8 cellular contexts compared by ENCODE assay signal in genomic region chr22:21712751-21713427, GRCh38. TPM values are rescaled to one million over a fixed set of nuclear protein-coding genes. Genes with fewer than 3 reads are reported as not detected.
A peak's percentile ranks its signal among the peaks of the same experiment; 100 is the strongest.
DNase-seq lines count a peak whose midpoint lies in the region; ATAC-seq and TF ChIP-seq lines count a peak whose summit lies in the region.

No MANE protein-coding gene starts in this region.

- H3K4me3 ChIP-seq in adipocyte (ENCODE audit: low read length) (peak overlapping the region; percentile 68), psoas muscle (no peak overlapping the region)

- TF ChIP-seq CTCF in Calu3 (IDR thresholded peaks at IDR 0.05; ENCODE audit: unreplicated experiment) (peak; percentile 79), psoas muscle (IDR thresholded peaks at IDR 0.05) (peak; percentile 74)

- H3K4me3 Mint-ChIP-seq in Calu3 (ENCODE audit: low read depth, unreplicated experiment): peak overlapping the region; percentile 32

- ATAC-seq in psoas muscle: peak; percentile 58 to 86 (median 78)
- no peak for ATAC-seq in GM21576 (IDR thresholded peaks at IDR 0.05; ENCODE audit: unreplicated experiment)
- no peak for ATAC-seq in GM18873 (IDR thresholded peaks at IDR 0.05; ENCODE audit: low FRiP score, unreplicated experiment)

- intact Hi-C loops in Calu3 (cut with micrococcal nuclease; ENCODE audit: unreplicated experiment) (loop anchor here (2.0 kb wide), 2 partner anchors 226 to 240 kb away; partner anchors contain the start of gene PPM1F), cardiac septum (cut with DNase I) (loop anchor here (1.0 to 10.0 kb wide), 2 partner anchors 52 to 225 kb away; no protein-coding TSS in a partner anchor), psoas muscle (cut with DNase I) (loop anchor here (2.0 to 5.0 kb wide), 4 partner anchors 154 to 240 kb away; partner anchors contain the start of genes PPM1F (in 2 of the 2) and MAPK1 (in 1 of the 2))

- H3K4me1 ChIP-seq in adipocyte (ENCODE audit: control insufficient read depth, insufficient read depth, low read length) (peaks cover 5% of the 10 kb centered on the region), psoas muscle (peaks cover 42% of the 10 kb centered on the region)

- H3K27me3 Mint-ChIP-seq in Calu3 (ENCODE audit: unreplicated experiment): no peaks in the 10 kb centered on the region

- H3K36me3 Mint-ChIP-seq in Calu3 (ENCODE audit: insufficient read depth, unreplicated experiment): no peaks in the 10 kb centered on the region

- no peak overlapping the region for H3K27ac Mint-ChIP-seq in Calu3 (ENCODE audit: unreplicated experiment)

- H3K27me3 ChIP-seq in adipocyte (replicated peaks; ENCODE audit: control insufficient read depth, insufficient read depth, low read length): no peaks in the 10 kb centered on the region
- no peaks in the 10 kb centered on the region for H3K27me3 ChIP-seq in psoas muscle (ENCODE audit: insufficient read depth in 3 of 3, low read length in 2 of 3)

- peak overlapping the region; percentile 83 for H3K27ac ChIP-seq in psoas muscle

- peaks cover 10% of the 10 kb centered on the region for H3K4me1 Mint-ChIP-seq in Calu3 (ENCODE audit: low read depth, unreplicated experiment)

- in situ Hi-C loops in SK-MEL-5 (cut with HindIII; ENCODE audit: low pct_unique_long_range_greater_than_20kb, low sequenced_read_pairs): loop anchor here (25.0 kb wide), 1 partner anchor 224 kb away; no protein-coding TSS in a partner anchor

- no TSS peak for BruUV-seq in Calu3 (replicated peaks; lab: Mats Ljungman, UMichigan)

- peak overlapping the region; percentile 46 for H3K9ac ChIP-seq in adipocyte (ENCODE audit: low read length)

- H3K9me3 ChIP-seq in adipocyte (ENCODE audit: control insufficient read depth, low read length): no peaks in the 10 kb centered on the region
- H3K9me3 ChIP-seq in psoas muscle: no peaks in the 10 kb centered on the region

- 11 to 21% (median 12%) methylated on average over 14 of the region's 14 CpGs for whole genome bisulfite sequencing in psoas muscle, 3 donors

- no peaks in the 10 kb centered on the region for H3K36me3 ChIP-seq in adipocyte (ENCODE audit: control insufficient read depth, insufficient read depth, low read length, severe bottlenecking)
- H3K36me3 ChIP-seq in psoas muscle (ENCODE audit: insufficient read depth in 1 of 2, low read depth in 1 of 2): peaks cover 0 to 17% of the 10 kb centered on the region in 2 donors

- DNase-seq in Calu3 (peak; percentile 69), HuH-7.5 (ENCODE audit: low spot score) (peak; percentile 78), SK-MEL-5 (ENCODE audit: low read depth, low spot score) (peak; percentile 92), adipocyte (ENCODE audit: low read depth) (peak; percentile 92), cardiac septum (ENCODE audit: low spot score) (peak; percentile 81), psoas muscle (peak; percentile 58 to 72)

- CTCF ChIA-PET in Calu3 (lab: Charles Lee): interaction anchor here (0.6 to 1.1 kb wide), 3 partner anchors 225 to 273 kb away, joined by 3 to 11 read pairs (median 4); partner anchors contain the start of gene PPM1F

- no peaks in the 10 kb centered on the region for H3K9me3 Mint-ChIP-seq in Calu3 (ENCODE audit: low read depth, unreplicated experiment)

RNA-seq across cellular contexts. Expression of gene YPEL1, which starts 22.7 kb away (rescaled TPM):
- 1.7 and 3.3 TPM in 2 replicates for total RNA-seq in Calu3 (2022)
- total RNA-seq in SK-MEL-5 (2014; rRNA removed; shearing (Covaris generic)): 0.40 and 2.0 TPM in 2 replicates
- 0.79 and 0.81 TPM in 2 replicates for polyA plus RNA-seq in SK-MEL-5 (2015; cell fraction: cytosol; rRNA removed)
- polyA plus RNA-seq in SK-MEL-5 (2015; cell fraction: nucleus; rRNA removed): 0.33 and 1.5 TPM in 2 replicates
- total RNA-seq in cardiac septum: 9.6 TPM
- 10 to 100 TPM in 2 of 4 donors, 1 to 10 TPM in 2; 2.9 to 21.9 (median 10.3) TPM for total RNA-seq in psoas muscle
- 1 to 10 TPM in 2 of 3 donors, under 1 TPM in 1; 0.72 to 4.6 (median 3.8) TPM for polyA plus RNA-seq in psoas muscle

RNA-seq across cellular contexts. Expression of gene PPIL2, which starts 47.1 kb away (rescaled TPM):
- 46.9 and 50.5 TPM in 2 replicates for total RNA-seq in Calu3 (2022)
- 22.5 and 27.6 TPM in 2 replicates for total RNA-seq in SK-MEL-5 (2014; rRNA removed; shearing (Covaris generic))
- 44.0 and 59.4 TPM in 2 replicates for polyA plus RNA-seq in SK-MEL-5 (2015; cell fraction: cytosol; rRNA removed)
- 143 and 208 TPM in 2 replicates for polyA plus RNA-seq in SK-MEL-5 (2015; cell fraction: nucleus; rRNA removed)
- 25.9 TPM for total RNA-seq in cardiac septum
- 10 to 100 TPM; 19.3 to 31.6 (median 21.6) TPM for total RNA-seq in psoas muscle
- 10 to 100 TPM; 15.6 to 24.7 (median 17.4) TPM for polyA plus RNA-seq in psoas muscle

Comparison
In these comparisons a context has a peak if more than half of its experiments do, and no peak if none do; other contexts are left out.
1. ATAC-seq: peak in psoas muscle (4 of 4); none in GM21576 (single experiment) and GM18873 (single experiment).
2. Peak in every context shown above with its lines, with median percentiles within 50 percentile points of each other: DNase-seq.